Comparison of ENCODE assay signal across 8 cellular contexts in genomic region chr2:102033028-102033749, GRCh38. TPM values are rescaled to one million over a fixed set of nuclear protein-coding genes. Genes with fewer than 3 reads are reported as not detected.
DNase-seq lines count a peak whose midpoint lies in the region; ATAC-seq and TF ChIP-seq lines count a peak whose summit lies in the region.

No MANE protein-coding gene starts in this region.

- H2BK5ac ChIP-seq in mesenchymal stem cell (ENCODE audit: low read depth, low read length, poor library complexity, severe bottlenecking): no peak overlapping the region

- ATAC-seq in HG02623 (IDR thresholded peaks at IDR 0.05; ENCODE audit: unreplicated experiment) (peak; percentile 57), GM19328 (IDR thresholded peaks at IDR 0.05; ENCODE audit: unreplicated experiment) (no peak)

- H3K4me3 ChIP-seq in OCI-LY3 (ENCODE audit: low read length) (no peak overlapping the region), cardiac fibroblast (replicated peaks in 1 of 2; ENCODE audit: low read depth in 2 of 2, low read length in 2 of 2) (no peak overlapping the region), mesenchymal stem cell (ENCODE audit: insufficient read depth in 1 of 2, low read depth in 1 of 2, low read length in 2 of 2) (no peak overlapping the region), uterus (no peak overlapping the region)

- no peaks in the 10 kb centered on the region for H3K79me1 ChIP-seq in mesenchymal stem cell (replicated peaks; ENCODE audit: low read length, poor library complexity, severe bottlenecking)

- H3K27ac ChIP-seq in OCI-LY3 (ENCODE audit: low read length): no peak overlapping the region
- H3K27ac ChIP-seq in mesenchymal stem cell (ENCODE audit: low read length, poor library complexity, severe bottlenecking): peak overlapping the region; percentile 60
- peak overlapping the region; percentile 53 to 57 for H3K27ac ChIP-seq in uterus

- peak overlapping the region; percentile 97 for H4K8ac ChIP-seq in mesenchymal stem cell (ENCODE audit: low read length)

- DNase-seq in GM10248 (ENCODE audit: extremely low spot score) (peak; percentile 22), cardiac fibroblast (ENCODE audit: low read depth in 2 of 2) (peak; percentile 90 to 99), mesenchymal stem cell (peak; percentile 87), uterus (peak; percentile 37 to 38), HPDE6-E6E7 (ENCODE audit: extremely low spot score) (no peak)

- peak overlapping the region; percentile 81 to 91 for H3K18ac ChIP-seq in mesenchymal stem cell (ENCODE audit: low read depth in 1 of 2, low read length in 2 of 2)

- H3K36me3 ChIP-seq in OCI-LY3 (replicated peaks; ENCODE audit: low read depth, low read length): no peaks in the 10 kb centered on the region
- H3K36me3 ChIP-seq in mesenchymal stem cell (ENCODE audit: control insufficient read depth in 1 of 2, insufficient read depth in 2 of 2, low read depth in 1 of 2, low read length in 2 of 2): no peaks in the 10 kb centered on the region
- H3K36me3 ChIP-seq in uterus: no peaks in the 10 kb centered on the region

- peak overlapping the region; percentile 83 to 100 for H2BK12ac ChIP-seq in mesenchymal stem cell (ENCODE audit: low read length in 2 of 2)

- H3K9ac ChIP-seq in OCI-LY3 (ENCODE audit: low read length) (no peak overlapping the region), mesenchymal stem cell (ENCODE audit: low read length) (peak overlapping the region; percentile 9)

- H3K4me2 ChIP-seq in OCI-LY3 (ENCODE audit: low read length): peak overlapping the region; percentile 70
- no peak overlapping the region for H3K4me2 ChIP-seq in mesenchymal stem cell (ENCODE audit: low read length, poor library complexity, severe bottlenecking)

- peak overlapping the region in 1 of 2 experiments; percentile 89 for H3K14ac ChIP-seq in mesenchymal stem cell (ENCODE audit: low read length in 2 of 2)

- peak overlapping the region; percentile 15 for H2BK15ac ChIP-seq in mesenchymal stem cell (ENCODE audit: low read depth, poor library complexity, severe bottlenecking)

- H2BK120ac ChIP-seq in mesenchymal stem cell (ENCODE audit: low read depth, low read length): peak overlapping the region; percentile 69

- H3K23ac ChIP-seq in mesenchymal stem cell (ENCODE audit: low read length in 2 of 2): peak overlapping the region in 1 of 2 experiments; percentile 97

- peak overlapping the region; percentile 1 for H2AK5ac ChIP-seq in mesenchymal stem cell (ENCODE audit: low read length, severe bottlenecking)

- H3K9me3 ChIP-seq in OCI-LY3 (ENCODE audit: insufficient read depth, low read length) (no peaks in the 10 kb centered on the region), mesenchymal stem cell (ENCODE audit: control insufficient read depth, low read length) (no peaks in the 10 kb centered on the region), uterus (no peaks in the 10 kb centered on the region)

- WGBS in mesenchymal stem cell: 75% methylated on average over 10 of the region's 10 CpGs

- H3K4me1 ChIP-seq in OCI-LY3 (ENCODE audit: low read length): peaks cover 24% of the 10 kb centered on the region
- H3K4me1 ChIP-seq in mesenchymal stem cell (ENCODE audit: control insufficient read depth, insufficient read depth, low read depth, low read length): peaks cover 12% of the 10 kb centered on the region
- H3K4me1 ChIP-seq in uterus: peaks cover 0 to 4% of the 10 kb centered on the region in 2 donors

- intact Hi-C loops in uterus (cut with DNase I; ENCODE audit: low total_unique reads): no loop called here

- peak overlapping the region; percentile 66 for H2AFZ ChIP-seq in OCI-LY3 (ENCODE audit: low read depth, low read length)
- H2AFZ ChIP-seq in mesenchymal stem cell (ENCODE audit: low read depth, low read length): no peak overlapping the region

- H3K79me2 ChIP-seq in OCI-LY3 (ENCODE audit: low read length): no peaks in the 10 kb centered on the region

- TF ChIP-seq POLR2A in uterus (IDR thresholded peaks at IDR 0.05): no peak

- POLR2A ChIA-PET in GM10248 (lab: Yijun Ruan, JAX): no interaction called here

- CTCF ChIA-PET in GM10248 (lab: Yijun Ruan, JAX): interaction anchor here (0.9 to 2.8 kb wide), 6 partner anchors 13 to 207 kb away, joined by 3 to 13 read pairs (median 5); no protein-coding TSS in a partner anchor

- 0 out of 2 replicates have a peak, but pooled peaks cover 4% of the 10 kb centered on the region for H3K27me3 ChIP-seq in OCI-LY3 (ENCODE audit: low read depth, low read length)
- H3K27me3 ChIP-seq in mesenchymal stem cell (ENCODE audit: control insufficient read depth in 1 of 2, insufficient read depth in 1 of 2, low read length in 2 of 2): no peaks in the 10 kb centered on the region
- H3K27me3 ChIP-seq in uterus: no peaks in the 10 kb centered on the region

- peak overlapping the region; percentile 99 for H4K91ac ChIP-seq in mesenchymal stem cell (ENCODE audit: low read length)

- TF ChIP-seq CTCF in GM10248 (IDR thresholded peaks at IDR 0.05; ENCODE audit: control extremely low read depth, extremely low read depth, low read depth, missing control alignments) (no peak), OCI-LY3 (IDR thresholded peaks at IDR 0.05; ENCODE audit: low read depth, low read length) (no peak), cardiac fibroblast (IDR thresholded peaks at IDR 0.05; ENCODE audit: low read depth, low read length) (peak; percentile 24), uterus (IDR thresholded peaks at IDR 0.05) (no peak)

- no peaks in the 10 kb centered on the region for H4K20me1 ChIP-seq in OCI-LY3 (ENCODE audit: insufficient read depth, low read length)

- peak overlapping the region; percentile 79 to 98 for H3K4ac ChIP-seq in mesenchymal stem cell (ENCODE audit: low read depth in 1 of 2, low read length in 2 of 2)

RNA-seq across cellular contexts. Expression of gene IL1R2, which starts 41.4 kb away (rescaled TPM):
- polyA plus RNA-seq in mesenchymal stem cell (2013, experiment 1 of 2): 3.4 TPM
- 3.0 TPM for polyA plus RNA-seq in mesenchymal stem cell (2013, experiment 2 of 2)
- total RNA-seq in uterus: 1 to 10 TPM; 2.9 to 8.2 (median 4.9) TPM
